In genomic region chr1:182170941-182171461, GRCh38 we compare ENCODE assay signal across 12 cellular contexts.
DNase-seq lines count a peak whose midpoint lies in the region; ATAC-seq, FAIRE-seq and TF ChIP-seq lines count a peak whose summit lies in the region.
"Had no signal": no experiment of that assay in that cellular context is flagged by ENCODE, and none has a peak within 500 bp of the region (broad histone marks: within the 10 kb centered on the region; RNA-seq: fewer than 3 reads in every experiment).

No MANE protein-coding gene starts in this region.

- H3K9me3 ChIP-seq in heart right ventricle, result no peaks in the 10 kb centered on the region

- intact Hi-C loops in heart right ventricle (cut with DNase I), result no loop called here

- no peaks in the 10 kb centered on the region for H3K36me3 ChIP-seq in heart right ventricle

- TF ChIP-seq CTCF in heart right ventricle (IDR thresholded peaks at IDR 0.05), result no peak

- H3K27me3 ChIP-seq in heart right ventricle, result no peaks in the 10 kb centered on the region

- peaks cover 0 to 63% (median 18%) of the 10 kb centered on the region in 9 donors for H3K4me1 ChIP-seq in heart right ventricle

- peak overlapping the region in 4 of 10 donors; percentile 16 to 82 (median 31) for H3K27ac ChIP-seq in heart right ventricle
- H3K27ac ChIP-seq: VCaP had no signal

- WGBS in heart right ventricle, 2 donors, result 36 to 61% methylated on average over 7 of the region's 7 CpGs

- no peak for FAIRE-seq in H54 (lab: Jason Lieb, UNC)
- FAIRE-seq: bronchial epithelial cell had no signal

- peak; percentile 14 for DNase-seq in NCI-H69 (lab: John Stamatoyannopoulos, UW)
- peak in 1 of 2 donors; percentile 13 for DNase-seq in heart right ventricle
- DNase-seq in superior temporal gyrus (ENCODE audit: extremely low spot score), result peak; percentile 49
- DNase-seq in NCI-H128 (lab: John Stamatoyannopoulos, UW; ENCODE audit: unreplicated experiment), result no peak
- no peak for DNase-seq in H54 (ENCODE audit: insufficient read length, low spot score)
- DNase-seq: mesendoderm, NCI-H2029 treated with DMSO at 0.1 percent for 48 hours, PC-3 had no signal

- no peak overlapping the region for H3K4me3 ChIP-seq in heart right ventricle

- TF ChIP-seq POLR2A in H54 (IDR thresholded peaks at IDR 0.05; ENCODE audit: low read depth, low read length), result no peak

- peak; percentile 62 for ATAC-seq in GM18867 (IDR thresholded peaks at IDR 0.05; ENCODE audit: unreplicated experiment)
- ATAC-seq in heart right ventricle, result peak in 5 of 8 donors; percentile 20 to 59 (median 48)
- no peak for ATAC-seq in GM21786 (IDR thresholded peaks at IDR 0.05; ENCODE audit: unreplicated experiment)
- ATAC-seq: PC-3 had no signal

Comparison
In these comparisons a context has a peak if more than half of its experiments do, and no peak if none do; other contexts are left out.
1. DNase-seq: peak in NCI-H69 (single experiment) and superior temporal gyrus (single experiment); none in NCI-H128 (single experiment) and H54 (single experiment).